9 cellular contexts compared by ENCODE assay signal in genomic region chr1:68231627-68232303, GRCh38. TPM values are rescaled to one million over a fixed set of nuclear protein-coding genes. Genes with fewer than 3 reads are reported as not detected.
DNase-seq lines count a peak whose midpoint lies in the region; ATAC-seq and TF ChIP-seq lines count a peak whose summit lies in the region.
"Had no signal": no experiment of that assay in that cellular context is flagged by ENCODE, and none has a peak within 500 bp of the region (broad histone marks: within the 10 kb centered on the region; RNA-seq: fewer than 3 reads in every experiment).

No MANE protein-coding gene starts in this region.

- peak overlapping the region; percentile 96 for H3K9ac ChIP-seq in mucosa of stomach (ENCODE audit: low read length)

- ATAC-seq in CD4-positive, alpha-beta T cell (ENCODE audit: poor library complexity): no peak

- H3K4me3 ChIP-seq in esophagus squamous epithelium (peak overlapping the region; percentile 56 to 92 (median 80)), mucosa of stomach (ENCODE audit: low read length) (peak overlapping the region; percentile 92), vagina (peak overlapping the region; percentile 73 to 87)

- intact Hi-C loops in esophagus squamous epithelium (cut with DNase I): no loop called here
- intact Hi-C loops in vagina (cut with DNase I): loop anchor here (10.0 kb wide), 1 partner anchor 113 kb away; no protein-coding TSS in a partner anchor
- intact Hi-C loops in CD4-positive, alpha-beta T cell (cut with DNase I, micrococcal nuclease): no loop called here

- H3K36me3 Mint-ChIP-seq in CD4-positive, alpha-beta T cell (ENCODE audit: low read depth): no peaks in the 10 kb centered on the region

- H3K4me3 Mint-ChIP-seq in CD4-positive, alpha-beta T cell: no peak overlapping the region

- no peaks in the 10 kb centered on the region for H3K9me3 Mint-ChIP-seq in CD4-positive, alpha-beta T cell

- TF ChIP-seq CTCF in RWPE1 (conservative IDR thresholded peaks at IDR 0.05; ENCODE audit: low read depth) (no peak), esophagus squamous epithelium (IDR thresholded peaks at IDR 0.05) (no peak), vagina (IDR thresholded peaks at IDR 0.05) (no peak)
- TF ChIP-seq CTCF in CD4-positive, alpha-beta T cell (IDR thresholded peaks at IDR 0.05): no peak

- TF ChIP-seq POLR2A in esophagus squamous epithelium (IDR thresholded peaks at IDR 0.05): peak in 2 of 4 donors; percentile 52 to 62
- peak in 1 of 2 donors; percentile 33 for TF ChIP-seq POLR2A in vagina (IDR thresholded peaks at IDR 0.05)

- H3K36me3 ChIP-seq in esophagus squamous epithelium (no peaks in the 10 kb centered on the region), mucosa of stomach (ENCODE audit: control insufficient read depth, insufficient read depth, low read length) (no peaks in the 10 kb centered on the region), vagina (no peaks in the 10 kb centered on the region)

- WGBS in esophagus squamous epithelium, 2 donors: 1 to 2% methylated on average over 23 to 25 of the region's 31 CpGs

- H3K4me1 ChIP-seq in esophagus squamous epithelium (peaks cover 11 to 52% (median 19%) of the 10 kb centered on the region in 3 donors), mucosa of stomach (ENCODE audit: control insufficient read depth, insufficient read depth, low read length) (no peaks in the 10 kb centered on the region), vagina (peaks cover 40% of the 10 kb centered on the region)

- H3K9me3 ChIP-seq in esophagus squamous epithelium (no peaks in the 10 kb centered on the region), mucosa of stomach (ENCODE audit: control insufficient read depth, low read length) (no peaks in the 10 kb centered on the region), vagina (no peaks in the 10 kb centered on the region)
- no peaks in the 10 kb centered on the region for H3K9me3 ChIP-seq in CD4-positive, alpha-beta T cell (ENCODE audit: control insufficient read depth, low read length)

- no peak overlapping the region for H3K27ac Mint-ChIP-seq in CD4-positive, alpha-beta T cell

- peaks cover 14% of the 10 kb centered on the region for H3K4me1 Mint-ChIP-seq in CD4-positive, alpha-beta T cell (ENCODE audit: low read depth)

- POLR2A ChIA-PET in RWPE1 (lab: Yijun Ruan, JAX; ENCODE audit: low non-redundant PET): interaction anchor here (0.8 to 1.3 kb wide), 2 partner anchors 34 to 111 kb away, joined by 3 to 4 read pairs; no protein-coding TSS in a partner anchor
- POLR2A ChIA-PET in CD4-positive, alpha-beta T cell (lab: Charles Lee): no interaction called here

- H3K27me3 ChIP-seq in esophagus squamous epithelium (no peaks in the 10 kb centered on the region), mucosa of stomach (ENCODE audit: control insufficient read depth, insufficient read depth, low read length) (no peaks in the 10 kb centered on the region), vagina (no peaks in the 10 kb centered on the region)
- H3K27me3 ChIP-seq in CD4-positive, alpha-beta T cell (ENCODE audit: control insufficient read depth, insufficient read depth, low read length): peaks cover 50% of the 10 kb centered on the region

- H3K27ac ChIP-seq in RWPE1 (peak overlapping the region; percentile 96), esophagus squamous epithelium (peak overlapping the region; percentile 88 to 95 (median 92)), vagina (peak overlapping the region; percentile 88)
- no peak overlapping the region for H3K27ac ChIP-seq in CD4-positive, alpha-beta T cell (ENCODE audit: low read depth, low read length)

- CTCF ChIA-PET in RWPE1 (lab: Yijun Ruan, JAX): interaction anchor here (0.8 to 1.4 kb wide), 4 partner anchors 89 to 153 kb away, joined by 3 to 6 read pairs (median 4); no protein-coding TSS in a partner anchor
- CTCF ChIA-PET in CD4-positive, alpha-beta T cell (lab: Charles Lee): no interaction called here

- peaks cover 68% of the 10 kb centered on the region for H3K27me3 Mint-ChIP-seq in CD4-positive, alpha-beta T cell

- DNase-seq in NCI-H2227 (lab: John Stamatoyannopoulos, UW; ENCODE audit: unreplicated experiment) (peak; percentile 19), NCI-H2227 treated with DMSO at 0.1 percent for 48 hours (lab: John Stamatoyannopoulos, UW) (no peak), RWPE1 (ENCODE audit: low spot score) (peak; percentile 87), esophagus squamous epithelium (lab: John Stamatoyannopoulos, UW) (no peak), vagina (ENCODE audit: extremely low spot score in 2 of 2) (peak in 1 of 2 donors; percentile 91)
- no peak for DNase-seq in CD4-positive, alpha-beta T cell
- no peak for DNase-seq in NK-92 treated with Interleukin-12 subunit alpha and Interleukin-12 subunit beta, amount 100 ng/mL, for 24 hours (lab: John Stamatoyannopoulos, UW)
- DNase-seq: DND-41 had no signal

RNA-seq across cellular contexts. Expression of gene WLS, which starts 0.6 kb away (rescaled TPM):
- total RNA-seq in esophagus squamous epithelium (10 to 100 TPM; 30.4 to 87.8 (median 60.0) TPM), vagina (68.0 TPM)
- under 1 TPM; 0.22 to 0.52 TPM for total RNA-seq in CD4-positive, alpha-beta T cell

Comparison
In these comparisons a context has a peak if more than half of its experiments do, and no peak if none do; other contexts are left out.
1. DNase-seq: peak in NCI-H2227 (single experiment) and RWPE1 (single experiment); none in NCI-H2227 treated with DMSO at 0.1 percent for 48 hours (single experiment), esophagus squamous epithelium (single experiment), CD4-positive, alpha-beta T cell (0 of 10) and NK-92 treated with Interleukin-12 subunit alpha and Interleukin-12 subunit beta, amount 100 ng/mL, for 24 hours (single experiment).
2. RNA of gene WLS, which starts 0.6 kb away (total RNA-seq): 30.4 to 87.8 TPM in esophagus squamous epithelium and 68.0 TPM in vagina (single experiment); 0.22 to 0.52 TPM in CD4-positive, alpha-beta T cell; every median in the first group is over 10 times any median in the second.
3. Peak in every context shown above with its lines, with median percentiles within 50 percentile points of each other: H3K4me3 ChIP-seq.